Comparison of ENCODE assay signal across 8 cellular contexts in genomic region chr9:78035369-78035993, GRCh38. TPM values are rescaled to one million over a fixed set of nuclear protein-coding genes. Genes with fewer than 3 reads are reported as not detected.
A peak's percentile ranks its signal among the peaks of the same experiment; 100 is the strongest.
DNase-seq lines count a peak whose midpoint lies in the region; ATAC-seq, FAIRE-seq and TF ChIP-seq lines count a peak whose summit lies in the region.

No MANE protein-coding gene starts in this region.

- no peaks in the 10 kb centered on the region for H3K27me3 ChIP-seq in pancreas

- TF ChIP-seq CTCF in pancreas (IDR thresholded peaks at IDR 0.05): peak; percentile 61 to 84 (median 76)

- H3K4me1 ChIP-seq in pancreas: peaks cover 19 to 29% (median 25%) of the 10 kb centered on the region in 3 donors

- no peaks in the 10 kb centered on the region for H3K9me3 Mint-ChIP-seq in activated naive CD8-positive, alpha-beta T cell treated with anti-CD3 and anti-CD28 coated beads for 36 hours

- DNase-seq in NOMO-1 (lab: John Stamatoyannopoulos, UW; ENCODE audit: unreplicated experiment in 2 of 2) (peak; percentile 20 to 52), NOMO-1 treated with dmso at 0.1 percent for 144 hours (lab: John Stamatoyannopoulos, UW; ENCODE audit: unreplicated experiment) (no peak), LoVo (ENCODE audit: low spot score) (peak; percentile 78), RCC 7860 (ENCODE audit: low spot score) (peak; percentile 70), glomerular visceral epithelial cell (ENCODE audit: extremely low spot score) (peak; percentile 80), pancreas (peak in 3 of 6 donors; percentile 44 to 65 (median 61))
- peak; percentile 33 for DNase-seq in activated naive CD8-positive, alpha-beta T cell treated with anti-CD3 and anti-CD28 coated beads for 36 hours

- intact Hi-C loops in pancreas (cut with DNase I): loop anchor here in 1 of 3 donors (10.0 kb wide), 1 partner anchor 191 kb away; no protein-coding TSS in a partner anchor

- H3K27ac Mint-ChIP-seq in activated naive CD8-positive, alpha-beta T cell treated with anti-CD3 and anti-CD28 coated beads for 36 hours: no peak overlapping the region

- ATAC-seq in pancreas: peak in 3 of 4 donors; percentile 17 to 48 (median 48)
- ATAC-seq in HG02678 (IDR thresholded peaks at IDR 0.05; ENCODE audit: unreplicated experiment): no peak

- H3K4me3 ChIP-seq in pancreas: no peak overlapping the region

- no peaks in the 10 kb centered on the region for H3K27me3 Mint-ChIP-seq in activated naive CD8-positive, alpha-beta T cell treated with anti-CD3 and anti-CD28 coated beads for 36 hours

- no peaks in the 10 kb centered on the region for H3K36me3 Mint-ChIP-seq in activated naive CD8-positive, alpha-beta T cell treated with anti-CD3 and anti-CD28 coated beads for 36 hours

- FAIRE-seq in RCC 7860 (lab: Jason Lieb, UNC) (peak; percentile 76), pancreas (lab: Jason Lieb, UNC) (peak; percentile 95)

- WGBS in pancreas, 2 donors: 17 to 19% methylated on average over 10 of the region's 10 CpGs

- H3K4me3 Mint-ChIP-seq in activated naive CD8-positive, alpha-beta T cell treated with anti-CD3 and anti-CD28 coated beads for 36 hours: no peak overlapping the region

- H3K27ac ChIP-seq in pancreas: no peak overlapping the region

- H3K4me1 Mint-ChIP-seq in activated naive CD8-positive, alpha-beta T cell treated with anti-CD3 and anti-CD28 coated beads for 36 hours: peaks cover 30% of the 10 kb centered on the region

- no peaks in the 10 kb centered on the region for H3K9me3 ChIP-seq in pancreas

- H3K36me3 ChIP-seq in pancreas: no peaks in the 10 kb centered on the region

RNA-seq across cellular contexts. Expression of gene GNAQ, which starts 3.9 kb away (rescaled TPM):
- total RNA-seq in activated naive CD8-positive, alpha-beta T cell treated with anti-CD3 and anti-CD28 coated beads for 36 hours: 10 to 100 TPM; 22.4 to 22.7 TPM
- 10 to 100 TPM; 17.1 to 33.8 (median 21.1) TPM for total RNA-seq in pancreas
- polyA plus RNA-seq in pancreas: 10 to 100 TPM in 1 of 2 donors, 1 to 10 TPM in 1; 6.7 to 12.5 TPM
